Comparison of ENCODE assay signal across 15 cellular contexts in the genomic region with DNA sequence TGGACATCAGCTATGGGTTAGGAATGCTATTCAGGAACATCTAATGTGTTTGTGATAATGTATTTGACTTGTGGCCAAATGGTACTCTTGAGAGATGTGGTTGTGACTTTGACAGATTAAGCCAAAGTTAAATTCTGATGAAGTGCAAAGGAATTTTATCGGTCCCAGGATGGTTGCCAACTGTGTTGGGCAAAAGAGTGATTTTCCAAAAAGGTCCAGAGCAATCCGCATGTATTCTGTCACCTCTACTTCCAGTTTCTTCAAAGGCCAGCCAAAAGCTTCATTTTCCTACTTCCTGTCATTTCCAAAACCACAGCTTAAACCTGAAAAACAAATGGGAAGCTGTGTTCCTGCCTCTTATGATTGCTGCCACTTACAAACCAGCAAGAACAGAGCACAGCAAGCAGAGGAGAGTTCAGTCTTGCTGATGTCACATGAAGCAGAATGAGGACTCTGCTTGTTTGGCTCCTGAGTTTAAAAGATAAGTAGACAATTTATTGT. TPM values are rescaled to one million over a fixed set of nuclear protein-coding genes. Genes with fewer than 3 reads are reported as not detected.
DNase-seq lines count a peak whose midpoint lies in the region; ATAC-seq, FAIRE-seq and TF ChIP-seq lines count a peak whose summit lies in the region.
"Had no signal": no experiment of that assay in that cellular context is flagged by ENCODE, and none has a peak within 500 bp of the region (broad histone marks: within the 10 kb centered on the region; RNA-seq: fewer than 3 reads in every experiment).

No MANE protein-coding gene starts in this region.

- no peak for FAIRE-seq in HepG2 (lab: Jason Lieb, UNC)

- no peaks in the 10 kb centered on the region for H3K27me3 Mint-ChIP-seq in activated B cell treated with CpG ODN at 0.5 μM for 24 hours

- peaks cover 66% of the 10 kb centered on the region for H3K4me1 Mint-ChIP-seq in activated B cell treated with CpG ODN at 0.5 μM for 24 hours
- H3K4me1 Mint-ChIP-seq: neural crest cell had no signal

- no peaks in the 10 kb centered on the region for H4K20me1 ChIP-seq in HepG2 (ENCODE audit: insufficient read depth, low read length)

- BruUV-seq in HepG2 (replicated peaks; lab: Mats Ljungman, UMichigan), result no TSS peak

- H3K36me3 Mint-ChIP-seq in activated B cell treated with CpG ODN at 0.5 μM for 24 hours (ENCODE audit: low read depth), result no peaks in the 10 kb centered on the region

- H3K27ac ChIP-seq in liver (ENCODE audit: low read depth in 1 of 2, low read length in 2 of 2) (no peak overlapping the region), HepG2 (ENCODE audit: extremely low read length, insufficient read depth, low read length) (no peak overlapping the region), heart right ventricle (peak overlapping the region; percentile 1 to 83 (median 58))
- H3K27ac ChIP-seq: C4-2B, upper lobe of left lung had no signal

- H3K4me1 ChIP-seq in liver (ENCODE audit: control insufficient read depth in 4 of 4, insufficient read depth in 4 of 4, low read length in 3 of 4) (no peaks in the 10 kb centered on the region), HepG2 (ENCODE audit: insufficient read depth, low read length) (peaks cover 22% of the 10 kb centered on the region), heart right ventricle (peaks cover 7 to 47% (median 37%) of the 10 kb centered on the region in 9 donors), BE2C (peaks cover 11% of the 10 kb centered on the region)

- H3K27me3 ChIP-seq in liver (ENCODE audit: control insufficient read depth in 4 of 4, insufficient read depth in 4 of 4, low read length in 3 of 4) (no peaks in the 10 kb centered on the region), HepG2 (ENCODE audit: control insufficient read depth in 1 of 2, insufficient read depth in 2 of 2, low read length in 2 of 2) (no peaks in the 10 kb centered on the region), heart right ventricle (no peaks in the 10 kb centered on the region), BE2C (no peaks in the 10 kb centered on the region)
- H3K27me3 ChIP-seq: upper lobe of left lung had no signal

- no peak overlapping the region for H3K4me3 ChIP-seq in liver (ENCODE audit: low read depth in 1 of 3, low read length in 3 of 3)
- H3K4me3 ChIP-seq in HepG2 (replicated peaks in 1 of 3; ENCODE audit: insufficient read depth in 1 of 3, low read depth in 2 of 3, low read length in 3 of 3), result no peak overlapping the region
- no peak overlapping the region for H3K4me3 ChIP-seq in heart right ventricle
- no peak overlapping the region for H3K4me3 ChIP-seq in BE2C (ENCODE audit: low read depth, low read length)
- H3K4me3 ChIP-seq: upper lobe of left lung had no signal

- no peak for ATAC-seq in HepG2
- no peak for ATAC-seq in activated B cell treated with CpG ODN at 0.5 μM for 24 hours (ENCODE audit: low read depth)
- peak; percentile 55 to 77 (median 75) for ATAC-seq in heart right ventricle
- ATAC-seq in GM21381 (IDR thresholded peaks at IDR 0.05; ENCODE audit: unreplicated experiment), result no peak
- no peak for ATAC-seq in GM19395 (IDR thresholded peaks at IDR 0.05; ENCODE audit: unreplicated experiment)

- TF ChIP-seq RAD21 in liver (IDR thresholded peaks at IDR 0.05), result no peak
- TF ChIP-seq RAD21 in HepG2 (CRISPR knock-in tag; IDR thresholded peaks at IDR 0.05), result no peak

- no peaks in the 10 kb centered on the region for H3K9me3 ChIP-seq in liver (ENCODE audit: control insufficient read depth in 4 of 4, low read length in 3 of 4)
- no peaks in the 10 kb centered on the region for H3K9me3 ChIP-seq in HepG2 (ENCODE audit: low read length)
- H3K9me3 ChIP-seq in heart right ventricle, result no peaks in the 10 kb centered on the region
- H3K9me3 ChIP-seq in BE2C, result no peaks in the 10 kb centered on the region
- H3K9me3 ChIP-seq: upper lobe of left lung had no signal

- H3K4me3 Mint-ChIP-seq in activated B cell treated with CpG ODN at 0.5 μM for 24 hours, result no peak overlapping the region
- H3K4me3 Mint-ChIP-seq: neural crest cell had no signal

- no peak for TF ChIP-seq POLR2A in HepG2 (IDR thresholded peaks at IDR 0.05; ENCODE audit: insufficient read depth in 1 of 2, low read depth in 2 of 2, low read length in 2 of 2)

- H3K4me2 ChIP-seq in HepG2 (ENCODE audit: low read depth, low read length), result no peak overlapping the region

- H2AFZ ChIP-seq in HepG2 (ENCODE audit: low read length), result no peak overlapping the region

- DNase-seq in HepG2 (ENCODE audit: low spot score) (no peak), activated B cell treated with CpG ODN at 0.5 μM for 24 hours (no peak), heart right ventricle (peak in 1 of 2 donors; percentile 56), NCI-H2029 treated with DMSO at 0.1 percent for 48 hours (lab: John Stamatoyannopoulos, UW) (no peak), BE2C (no peak)
- DNase-seq: activated CD4-positive, alpha-beta T cell treated with anti-CD3 and anti-CD28 coated beads, Interleukin-2, amount 50 U/mL, for 4 hours; caudate nucleus; head of caudate nucleus; NCI-H2081; upper lobe of left lung had no signal

- TF ChIP-seq EP300 in HepG2 (IDR thresholded peaks at IDR 0.05; ENCODE audit: low read depth in 2 of 2, low read length in 2 of 2) (no peak), HepG2 (CRISPR knock-in tag; IDR thresholded peaks at IDR 0.05; ENCODE audit: borderline replicate concordance) (no peak)

- in situ Hi-C loops in HepG2 (cut with HindIII; ENCODE audit: extremely low pct_ligation_motif_present, low pct_unique_long_range_greater_than_20kb), result no loop called here

- CTCF ChIA-PET in HepG2 (lab: Yijun Ruan, JAX; ENCODE audit: low intra/inter-chr PET ratio, low total read pairs), result no interaction called here
- CTCF ChIA-PET in activated B cell treated with CpG ODN at 0.5 μM for 24 hours (lab: Charles Lee), result interaction anchor here (1.0 kb wide), 1 partner anchor 60 kb away, joined by 3 read pairs; a partner anchor contains a TSS

- no peaks in the 10 kb centered on the region for H3K79me2 ChIP-seq in HepG2 (ENCODE audit: insufficient read depth, low read length)

- H3K9ac ChIP-seq in liver (ENCODE audit: low read depth in 1 of 2, low read length in 2 of 2), result no peak overlapping the region
- no peak overlapping the region for H3K9ac ChIP-seq in HepG2 (ENCODE audit: insufficient read depth, low read depth, low read length)

- intact Hi-C loops in HepG2 (cut with micrococcal nuclease; ENCODE audit: unreplicated experiment) (loop anchor here (5.0 kb wide), 1 partner anchor 57 kb away; no protein-coding TSS in a partner anchor), activated B cell treated with CpG ODN at 0.5 μM for 24 hours (cut with micrococcal nuclease) (loop anchor here (5.0 to 10.0 kb wide), 2 partner anchors 102 to 254 kb away; a partner anchor contains a TSS), heart right ventricle (cut with DNase I) (loop anchor here in 5 of 10 donors (1.0 to 10.0 kb wide), 3 partner anchors 54 to 60 kb away; a partner anchor contains a TSS)

- TF ChIP-seq CTCF in liver (IDR thresholded peaks at IDR 0.05; ENCODE audit: low read depth, low read length, missing input control) (no peak), HepG2 (CRISPR knock-in tag; IDR thresholded peaks at IDR 0.05) (no peak), activated B cell treated with CpG ODN at 0.5 μM for 24 hours (IDR thresholded peaks at IDR 0.05) (no peak), heart right ventricle (IDR thresholded peaks at IDR 0.05) (no peak), BE2C (IDR thresholded peaks at IDR 0.05; ENCODE audit: low read depth, low read length) (no peak)

- 70% methylated on average over 2 of the region's 2 CpGs for WGBS in liver
- 97% methylated on average over 2 of the region's 2 CpGs for WGBS in HepG2 (ENCODE audit: low lambda C conversion rate)
- WGBS in heart right ventricle, 2 donors, result 3 to 14% methylated on average over 2 of the region's 2 CpGs

- POLR2A ChIA-PET in HepG2 (lab: Yijun Ruan, JAX) (no interaction called here), activated B cell treated with CpG ODN at 0.5 μM for 24 hours (lab: Charles Lee) (interaction anchor here (0.7 to 2.4 kb wide), 4 partner anchors 42 to 103 kb away, joined by 3 to 8 read pairs (median 4); no protein-coding TSS in a partner anchor)

- no peaks in the 10 kb centered on the region for H3K9me3 Mint-ChIP-seq in activated B cell treated with CpG ODN at 0.5 μM for 24 hours
- H3K9me3 Mint-ChIP-seq: neural crest cell had no signal

- H3K36me3 ChIP-seq in liver (ENCODE audit: control insufficient read depth in 4 of 4, insufficient read depth in 3 of 4, low read depth in 1 of 4, low read length in 3 of 4) (no peaks in the 10 kb centered on the region), HepG2 (replicated peaks in 1 of 2; ENCODE audit: control insufficient read depth in 1 of 2, insufficient read depth in 2 of 2, low read length in 2 of 2) (no peaks in the 10 kb centered on the region), heart right ventricle (no peaks in the 10 kb centered on the region), BE2C (no peaks in the 10 kb centered on the region)
- H3K36me3 ChIP-seq: upper lobe of left lung had no signal

- peak overlapping the region; percentile 100 for H3K27ac Mint-ChIP-seq in activated B cell treated with CpG ODN at 0.5 μM for 24 hours

RNA-seq across cellular contexts. Expression of a gene that starts 59.8 kb away (rescaled TPM):
- total RNA-seq in liver (10 to 100 TPM in 1 of 2 donors, 1 to 10 TPM in 1; 1.6 to 51.0 TPM), HepG2 (2016; rRNA removed; fragmentation: Illumina TruSeq; extraction: Trizol) (9.0 and 11.9 TPM in 2 replicates), activated B cell treated with CpG ODN at 0.5 μM for 24 hours (21.9 and 22.8 TPM in 2 replicates), heart right ventricle (10 to 100 TPM; 16.8 to 57.4 (median 45.9) TPM)
- polyA plus RNA-seq in liver (1 to 10 TPM in 1 of 2 donors, under 1 TPM in 1; 0.93 to 1.1 TPM), HepG2 (2011; rRNA removed) (4.3 and 4.8 TPM in 2 replicates), heart right ventricle (10 to 100 TPM in 1 of 2 donors, 1 to 10 TPM in 1; 4.8 to 76.2 TPM)
- total RNA-seq in HepG2 (2016; cell fraction: cytosol; rRNA removed; fragmentation: Illumina TruSeq; extraction: Trizol; ENCODE audit: low read depth), result 16.8 and 18.3 TPM in 2 replicates
- total RNA-seq in HepG2 (2016; cell fraction: insoluble cytoplasmic fraction; rRNA removed; fragmentation: Illumina TruSeq; extraction: Trizol), result 10.2 and 12.7 TPM in 2 replicates
- 20.1 and 23.6 TPM in 2 replicates for total RNA-seq in HepG2 (2016; cell fraction: membrane; rRNA removed; fragmentation: Illumina TruSeq; extraction: Trizol)
- 8.5 and 10.1 TPM in 2 replicates for total RNA-seq in HepG2 (2016; cell fraction: nucleus; rRNA removed; fragmentation: Illumina TruSeq; extraction: Trizol)
- polyA plus RNA-seq in HepG2 (2011; cell fraction: cytosol; rRNA removed), result 3.3 and 4.3 TPM in 2 replicates
- 2.8 and 3.5 TPM in 2 replicates for polyA plus RNA-seq in HepG2 (2011; cell fraction: nucleus; rRNA removed)
- 1.4 and 3.0 TPM in 2 replicates for polyA plus RNA-seq in HepG2 (2012)
- polyA plus RNA-seq in HepG2 (2016; cell fraction: cytosol; fragmentation: Illumina TruSeq; extraction: Trizol; ENCODE audit: low read depth), result 10.2 and 16.4 TPM in 2 replicates
- 8.3 and 11.1 TPM in 2 replicates for polyA plus RNA-seq in HepG2 (2016; cell fraction: insoluble cytoplasmic fraction; fragmentation: Illumina TruSeq; extraction: Trizol; ENCODE audit: low read depth)
- 17.2 and 19.6 TPM in 2 replicates for polyA plus RNA-seq in HepG2 (2016; cell fraction: membrane; fragmentation: Illumina TruSeq; extraction: Trizol; ENCODE audit: low read depth)
- polyA plus RNA-seq in HepG2 (2016; cell fraction: nucleus; fragmentation: Illumina TruSeq; extraction: Trizol; ENCODE audit: insufficient read depth, low read depth), result 6.8 and 8.9 TPM in 2 replicates
- polyA minus RNA-seq in HepG2 (2011; rRNA and poly(A)+ RNA removed; ENCODE audit: low replicate concordance), result 1.9 and 10.3 TPM in 2 replicates
- polyA minus RNA-seq in HepG2 (2011; cell fraction: cytosol; rRNA and poly(A)+ RNA removed), result 1.4 and 3.9 TPM in 2 replicates
- 4.5 and 7.2 TPM in 2 replicates for polyA minus RNA-seq in HepG2 (2011; cell fraction: nucleus; rRNA and poly(A)+ RNA removed)
- 4.4 TPM for polyA plus RNA-seq in BE2C (2012; ENCODE audit: insufficient read depth, insufficient read length, low read depth)

Comparison
In these comparisons a context has a peak if more than half of its experiments do, and no peak if none do; other contexts are left out.
1. H3K27ac ChIP-seq: peak in heart right ventricle (10 of 10); none in liver (0 of 2) and HepG2 (single experiment).
2. ATAC-seq: peak in heart right ventricle (8 of 8); none in HepG2 (single experiment), activated B cell treated with CpG ODN at 0.5 μM for 24 hours (single experiment), GM21381 (single experiment) and GM19395 (single experiment).